Comparison of ENCODE assay signal across 17 cellular contexts in the genomic region with DNA sequence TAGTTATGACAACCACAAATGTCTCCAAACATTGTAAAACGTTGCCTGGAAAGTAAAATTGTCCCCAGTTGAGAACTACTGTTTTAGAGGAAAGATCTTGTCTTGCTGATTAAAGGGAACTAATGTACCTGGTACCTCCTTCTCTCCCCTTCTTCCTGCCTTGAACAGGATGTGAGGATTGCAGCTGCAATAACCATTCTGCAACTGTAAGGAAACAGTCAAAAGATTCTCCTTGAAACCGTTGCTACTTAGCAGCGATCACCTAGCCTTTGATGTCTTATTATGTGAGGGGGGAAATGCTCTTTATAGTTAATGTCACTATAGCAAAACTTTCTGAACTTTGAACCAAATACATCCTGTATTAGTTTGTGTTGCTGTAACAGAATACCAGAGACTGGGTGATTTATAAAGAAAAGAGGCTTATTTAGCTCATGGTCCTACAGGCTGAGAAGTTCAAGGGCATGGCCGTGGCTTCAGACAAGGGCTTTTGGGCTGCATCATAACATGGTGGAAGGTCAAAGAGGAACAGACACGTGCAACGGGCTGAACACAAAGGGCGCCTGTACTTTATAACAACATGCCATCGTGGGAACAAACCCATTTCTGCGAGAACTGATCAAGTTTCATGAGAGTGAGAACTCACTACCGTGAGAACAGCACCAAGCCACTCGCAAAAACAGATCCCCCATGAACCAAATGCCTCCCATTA.
"Had no signal": no experiment of that assay in that cellular context is flagged by ENCODE, and none has a peak within 500 bp of the region (broad histone marks: within the 10 kb centered on the region; RNA-seq: fewer than 3 reads in every experiment).

No MANE protein-coding gene starts in this region.

- H3K27ac ChIP-seq: left lung, neural progenitor cell, vagina had no signal

- H3K4me3 ChIP-seq: left lung, lung, neural progenitor cell, vagina had no signal

- H3K27me3 ChIP-seq: left lung, neural progenitor cell, vagina had no signal

- H3K9me3 ChIP-seq: left lung, vagina had no signal

- H3K9ac ChIP-seq: neural progenitor cell had no signal

- H3K4me1 ChIP-seq: neural progenitor cell had no signal

- H3K4me2 ChIP-seq: neural progenitor cell had no signal

- ATAC-seq: activated T-cell treated with anti-CD3 and anti-CD28 coated beads, Interleukin-2, amount 50 U/mL, for 72 hours; left lung; naive thymus-derived CD8-positive, alpha-beta T cell; stimulated activated naive B cell treated with anti-CD40 and anti-IgM and Interleukin-4, amounts not matched to agents 10 μg/mL and 1 μg/mL and 100 μg/mL, for 72 hours had no signal

- DNase-seq: activated CD4-positive, alpha-beta memory T cell treated with anti-CD3 and anti-CD28 coated beads, Interleukin-2, amount 10 ng/mL, durations not matched to agents 7 days and 5 days; activated CD4-positive, alpha-beta T cell treated with anti-CD3 and anti-CD28 coated beads, Interleukin-2, amount 10 ng/mL, durations not matched to agents 24 days and 14 days; activated effector memory CD4-positive, alpha-beta T cell treated with Interleukin-2 at 50 U/mL for 16 hours; activated naive CD4-positive, alpha-beta T cell treated with anti-CD3 and anti-CD28 coated beads for 36 hours; activated naive CD8-positive, alpha-beta T cell treated with anti-CD3 and anti-CD28 coated beads, Interleukin-2, amount 10 ng/mL, durations not matched to agents 7 days and 5 days; activated T-cell treated with anti-CD3 and anti-CD28 coated beads, Interleukin-2, amount 50 U/mL, for 72 hours; amniotic stem cell; foreskin fibroblast; left lung; naive thymus-derived CD8-positive, alpha-beta T cell; stimulated activated CD4-positive, alpha-beta T cell treated with anti-CD3 and anti-CD28 coated beads, Interleukin-2, amount 100 ng/mL, for 48 hours; stimulated activated CD8-positive, alpha-beta memory T cell treated with anti-CD3 and anti-CD28 coated beads, Interleukin-4, amount 100 ng/mL, for 48 hours; stimulated activated naive B cell treated with anti-CD40 and anti-IgM and Interleukin-4, amounts not matched to agents 10 μg/mL and 1 μg/mL and 100 μg/mL, for 72 hours; trophoblast cell had no signal

- H2AFZ ChIP-seq: neural progenitor cell had no signal

- H3K36me3 ChIP-seq: left lung, neural progenitor cell, vagina had no signal
